ENCODE assay signal across 1 cellular context in genomic region chr7:26292768-26293560, GRCh38.
TF ChIP-seq lines count a peak whose summit lies in the region.

No MANE protein-coding gene starts in this region.

TF ChIP-seq in HepG2, 621 proteins besides CTCF, POLR2A, EP300 and RAD21 (continued from another document and continues in another):
- TF ChIP-seq ZHX2 (IDR thresholded peaks at IDR 0.05; ENCODE audit: low read depth) (no peak), ZHX2 (CRISPR knock-in tag; IDR thresholded peaks at IDR 0.05; ENCODE audit: borderline replicate concordance) (no peak), ARID4A (CRISPR knock-in tag; IDR thresholded peaks at IDR 0.05; ENCODE audit: borderline replicate concordance) (peak; percentile 28; the same call in 1 of the 2 replicates), ZNF7 (CRISPR knock-in tag; IDR thresholded peaks at IDR 0.05) (no peak), HNRNPL (IDR thresholded peaks at IDR 0.05; ENCODE audit: low read depth, low read length) (no peak), ZNF160 (CRISPR knock-in tag; IDR thresholded peaks at IDR 0.05) (no peak), BORCS8-MEF2B (CRISPR knock-in tag; IDR thresholded peaks at IDR 0.05) (no peak), TP53 (CRISPR knock-in tag; conservative IDR thresholded peaks at IDR 0.05) (no peak), TRIM22 (IDR thresholded peaks at IDR 0.05) (no peak), TERF1 (CRISPR knock-in tag; IDR thresholded peaks at IDR 0.05) (no peak), ETV5 (CRISPR knock-in tag; IDR thresholded peaks at IDR 0.05; ENCODE audit: borderline replicate concordance) (peak; percentile 39; the same call in 1 of the 2 replicates), ATF7 (IDR thresholded peaks at IDR 0.05) (no peak), ATF7 (CRISPR knock-in tag; IDR thresholded peaks at IDR 0.05) (no peak), SATB2 (CRISPR knock-in tag; IDR thresholded peaks at IDR 0.05) (no peak), HDAC1 (CRISPR knock-in tag; IDR thresholded peaks at IDR 0.05) (no peak; the same call in 1 of the 2 replicates), KDM2A (CRISPR knock-in tag; IDR thresholded peaks at IDR 0.05; ENCODE audit: borderline replicate concordance, low read depth) (0 out of 2 replicates have a peak, but pooled peaks have one; percentile 19), YEATS2 (CRISPR knock-in tag; IDR thresholded peaks at IDR 0.05; ENCODE audit: borderline replicate concordance) (peak; percentile 62; the same call in 1 of the 2 replicates), POLR2AphosphoS5 (IDR thresholded peaks at IDR 0.05; ENCODE audit: low read depth, low read length) (peak; percentile 52; the same call in 1 of the 2 replicates), MXD3 (CRISPR knock-in tag; IDR thresholded peaks at IDR 0.05) (no peak), ZNF275 (CRISPR knock-in tag; IDR thresholded peaks at IDR 0.05; ENCODE audit: borderline replicate concordance) (no peak), MIER2 (CRISPR knock-in tag; IDR thresholded peaks at IDR 0.05) (no peak), NFKBIZ (CRISPR knock-in tag; IDR thresholded peaks at IDR 0.05) (peak; percentile 47; the same call in 1 of the 2 replicates), FLYWCH1 (CRISPR knock-in tag; IDR thresholded peaks at IDR 0.05) (no peak), ZNF205 (CRISPR knock-in tag; IDR thresholded peaks at IDR 0.05) (no peak), ZNF652 (CRISPR knock-in tag; IDR thresholded peaks at IDR 0.05; ENCODE audit: borderline replicate concordance, low read depth) (no peak), GPN1 (CRISPR knock-in tag; IDR thresholded peaks at IDR 0.05; ENCODE audit: borderline replicate concordance) (no peak), ZNF605 (CRISPR knock-in tag; IDR thresholded peaks at IDR 0.05) (no peak), SOX5 (CRISPR knock-in tag; IDR thresholded peaks at IDR 0.05; ENCODE audit: borderline replicate concordance) (0 out of 2 replicates have a peak, but pooled peaks have one; percentile 18), HES4 (CRISPR knock-in tag; IDR thresholded peaks at IDR 0.05; ENCODE audit: borderline replicate concordance) (0 out of 2 replicates have a peak, but pooled peaks have one; percentile 36), PHF5A (CRISPR knock-in tag; IDR thresholded peaks at IDR 0.05; ENCODE audit: low read depth, unreplicated experiment) (no peak), ZNF550 (CRISPR knock-in tag; IDR thresholded peaks at IDR 0.05; ENCODE audit: borderline replicate concordance) (no peak), ZNF331 (CRISPR knock-in tag; IDR thresholded peaks at IDR 0.05) (peak; percentile 33; the same call in 1 of the 2 replicates), TEF (CRISPR knock-in tag; IDR thresholded peaks at IDR 0.05) (peak; percentile 97), SP4 (CRISPR knock-in tag; IDR thresholded peaks at IDR 0.05) (0 out of 2 replicates have a peak, but pooled peaks have one; percentile 19), CENPT (CRISPR knock-in tag; IDR thresholded peaks at IDR 0.05; ENCODE audit: low read depth) (no peak), ONECUT2 (CRISPR knock-in tag; IDR thresholded peaks at IDR 0.05) (no peak), TCF7L2 (IDR thresholded peaks at IDR 0.05; ENCODE audit: low read depth, low read length) (no peak), FOXK1 (CRISPR knock-in tag; IDR thresholded peaks at IDR 0.05; ENCODE audit: borderline replicate concordance, low read depth) (0 out of 2 replicates have a peak, but pooled peaks have one; percentile 5), ZMYM4 (CRISPR knock-in tag; IDR thresholded peaks at IDR 0.05) (peak; percentile 49), ZNF546 (CRISPR knock-in tag; conservative IDR thresholded peaks at IDR 0.05) (0 out of 2 replicates have a peak, but pooled peaks have one; percentile 31), ZKSCAN8 (CRISPR knock-in tag; IDR thresholded peaks at IDR 0.05; ENCODE audit: borderline replicate concordance) (no peak), IRF1 (CRISPR knock-in tag; IDR thresholded peaks at IDR 0.05; ENCODE audit: low read depth) (no peak), ZFAT (CRISPR knock-in tag; conservative IDR thresholded peaks at IDR 0.05) (no peak), TFAP4 (IDR thresholded peaks at IDR 0.05; ENCODE audit: borderline replicate concordance, low read depth) (no peak), NCOA1 (CRISPR knock-in tag; IDR thresholded peaks at IDR 0.05) (0 out of 2 replicates have a peak, but pooled peaks have one; percentile 12), KLF12 (CRISPR knock-in tag; IDR thresholded peaks at IDR 0.05; ENCODE audit: borderline replicate concordance) (no peak), ZFP36L1 (CRISPR knock-in tag; IDR thresholded peaks at IDR 0.05) (no peak), FOSL2 (CRISPR knock-in tag; IDR thresholded peaks at IDR 0.05) (peak; percentile 39), NR0B2 (CRISPR knock-in tag; IDR thresholded peaks at IDR 0.05) (no peak), ZSCAN29 (CRISPR knock-in tag; conservative IDR thresholded peaks at IDR 0.05) (no peak), ZNF207 (IDR thresholded peaks at IDR 0.05; ENCODE audit: borderline replicate concordance) (no peak), ZNF775 (CRISPR knock-in tag; IDR thresholded peaks at IDR 0.05; ENCODE audit: borderline replicate concordance) (no peak), MAZ (IDR thresholded peaks at IDR 0.05; ENCODE audit: borderline replicate concordance, low read depth, low read length) (no peak), MAZ (CRISPR knock-in tag; IDR thresholded peaks at IDR 0.05; ENCODE audit: low read depth) (peak; percentile 32; the same call in 1 of the 2 replicates)
